ENCODE assay signal across 17 cellular contexts in the genomic region with DNA sequence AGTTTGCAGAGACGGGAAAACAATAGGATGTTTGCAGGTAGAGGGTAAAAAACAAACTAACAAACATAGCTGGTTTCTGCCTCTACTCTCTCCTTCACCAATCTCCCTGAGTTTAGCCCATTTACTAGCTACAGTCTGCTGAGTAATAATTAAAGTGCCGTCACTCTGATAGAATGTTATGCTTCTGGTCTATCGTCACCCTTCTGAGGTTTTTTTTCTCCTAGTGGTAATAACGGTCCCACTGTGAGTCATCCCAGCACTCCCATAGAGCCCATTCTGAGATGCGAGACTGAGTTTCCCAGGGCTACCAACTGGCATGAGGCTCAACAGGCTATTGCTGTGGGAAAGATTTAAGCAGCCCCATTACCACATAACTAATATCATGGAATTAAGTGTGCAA.
A peak's percentile ranks its signal among the peaks of the same experiment; 100 is the strongest.
DNase-seq lines count a peak whose midpoint lies in the region; ATAC-seq, FAIRE-seq and TF ChIP-seq lines count a peak whose summit lies in the region.
"Had no signal": no experiment of that assay in that cellular context is flagged by ENCODE, and none has a peak within 500 bp of the region (broad histone marks: within the 10 kb centered on the region; RNA-seq: fewer than 3 reads in every experiment).

No MANE protein-coding gene starts in this region.

- no peaks in the 10 kb centered on the region for H3K36me3 ChIP-seq in HEK293 (ENCODE audit: control insufficient read depth in 2 of 2, insufficient read depth in 1 of 2, low read length in 2 of 2)
- H3K36me3 ChIP-seq: spleen had no signal

- H3K4me1 ChIP-seq in HEK293 (ENCODE audit: control insufficient read depth, insufficient read depth, low read length): no peaks in the 10 kb centered on the region
- H3K4me1 ChIP-seq: spleen had no signal

- POLR2A ChIA-PET in HEK293 (lab: Yijun Ruan, JAX): no interaction called here

- CTCF ChIA-PET in HEK293 (lab: Yijun Ruan, JAX): interaction anchor here (0.6 kb wide), 1 partner anchor 103 kb away, joined by 4 read pairs; no protein-coding TSS in a partner anchor

- ATAC-seq in HG03135 (IDR thresholded peaks at IDR 0.05; ENCODE audit: unreplicated experiment): no peak
- no peak for ATAC-seq in GM18861 (IDR thresholded peaks at IDR 0.05; ENCODE audit: unreplicated experiment)

- no peak for TF ChIP-seq CTCF in HEK293 (tag by site-specific recombination; IDR thresholded peaks at IDR 0.05)

- no peaks in the 10 kb centered on the region for H3K9me3 ChIP-seq in HEK293 (ENCODE audit: control insufficient read depth, insufficient read depth, low read depth, low read length)

- peak; percentile 95 for FAIRE-seq in RCC 7860 (lab: Jason Lieb, UNC)

- DNase-seq in ELR (ENCODE audit: low read depth): peak; percentile 72
- DNase-seq in RCC 7860 (ENCODE audit: low spot score): peak; percentile 97
- peak; percentile 4 for DNase-seq in kidney tubule cell (ENCODE audit: low spot score)
- DNase-seq in NCI-H2227 (lab: John Stamatoyannopoulos, UW; ENCODE audit: unreplicated experiment): no peak
- no peak for DNase-seq in stimulated activated naive CD4-positive, alpha-beta T cell (lab: John Stamatoyannopoulos, UW)
- DNase-seq: activated CD4-positive, alpha-beta T cell treated with anti-CD3 and anti-CD28 coated beads, Interleukin-2, amount 10 ng/mL, durations not matched to agents 7 days and 5 days; activated gamma-delta T cell treated with Interleukin-2 at 50 U/mL for 16 hours; amniotic stem cell; effector memory CD4-positive, alpha-beta T cell; MV-4-11; NCI-H1930; NCI-H446; spleen; SW 1271 had no signal

- no peak overlapping the region for H3K4me3 ChIP-seq in HEK293 (ENCODE audit: low read depth, low read length)
- H3K4me3 ChIP-seq: spleen had no signal

- no peak overlapping the region for H3K27ac ChIP-seq in HEK293 (ENCODE audit: extremely low read depth, low read depth, low read length)
- H3K27ac ChIP-seq: spleen had no signal

TF ChIP-seq in HEK293, 187 proteins besides CTCF, POLR2A, EP300 and RAD21:
- TF ChIP-seq, protein P1, sequence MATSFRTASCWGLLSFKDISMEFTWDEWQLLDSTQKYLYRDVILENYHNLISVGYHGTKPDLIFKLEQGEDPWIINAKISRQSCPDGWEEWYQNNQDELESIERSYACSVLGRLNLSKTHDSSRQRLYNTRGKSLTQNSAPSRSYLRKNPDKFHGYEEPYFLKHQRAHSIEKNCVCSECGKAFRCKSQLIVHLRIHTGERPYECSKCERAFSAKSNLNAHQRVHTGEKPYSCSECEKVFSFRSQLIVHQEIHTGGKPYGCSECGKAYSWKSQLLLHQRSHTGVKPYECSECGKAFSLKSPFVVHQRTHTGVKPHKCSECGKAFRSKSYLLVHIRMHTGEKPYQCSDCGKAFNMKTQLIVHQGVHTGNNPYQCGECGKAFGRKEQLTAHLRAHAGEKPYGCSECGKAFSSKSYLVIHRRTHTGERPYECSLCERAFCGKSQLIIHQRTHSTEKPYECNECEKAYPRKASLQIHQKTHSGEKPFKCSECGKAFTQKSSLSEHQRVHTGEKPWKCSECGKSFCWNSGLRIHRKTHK (tag by site-specific recombination; IDR thresholded peaks at IDR 0.05): no peak
- TF ChIP-seq ZSCAN4 (tag by site-specific recombination; IDR thresholded peaks at IDR 0.05) (no peak), ZXDB (tag by site-specific recombination; IDR thresholded peaks at IDR 0.05) (no peak), ZNF629 (tag by site-specific recombination; IDR thresholded peaks at IDR 0.05) (0 out of 2 replicates have a peak, but pooled peaks have one; percentile 46), ZBTB21 (tag by site-specific recombination; IDR thresholded peaks at IDR 0.05) (0 out of 2 replicates have a peak, but pooled peaks have one; percentile 19), ZNF623 (tag by site-specific recombination; IDR thresholded peaks at IDR 0.05) (no peak), GLI2 (tag by site-specific recombination; IDR thresholded peaks at IDR 0.05; ENCODE audit: borderline replicate concordance, low read depth) (no peak), ZNF544 (tag by site-specific recombination; IDR thresholded peaks at IDR 0.05) (no peak), ZBTB7A (tag by site-specific recombination; IDR thresholded peaks at IDR 0.05; ENCODE audit: low read depth) (no peak), ZNF639 (tag by site-specific recombination; IDR thresholded peaks at IDR 0.05) (no peak), SP2 (tag by site-specific recombination; IDR thresholded peaks at IDR 0.05) (no peak)
TF ChIP-seq in HEK293: peak in this region for 2.

Comparison
In these comparisons a context has a peak if more than half of its experiments do, and no peak if none do; other contexts are left out.
1. DNase-seq: peak in ELR (single experiment), RCC 7860 (single experiment) and kidney tubule cell (single experiment); none in NCI-H2227 (single experiment) and stimulated activated naive CD4-positive, alpha-beta T cell (0 of 6).